9 cellular contexts compared by ENCODE assay signal in genomic region chr6:118665011-118665410, GRCh38. TPM values are rescaled to one million over a fixed set of nuclear protein-coding genes. Genes with fewer than 3 reads are reported as not detected.
DNase-seq lines count a peak whose midpoint lies in the region; ATAC-seq, FAIRE-seq and TF ChIP-seq lines count a peak whose summit lies in the region.
"Had no signal": no experiment of that assay in that cellular context is flagged by ENCODE, and none has a peak within 500 bp of the region (broad histone marks: within the 10 kb centered on the region; RNA-seq: fewer than 3 reads in every experiment).

No MANE protein-coding gene starts in this region.

- H3K27ac ChIP-seq in parathyroid adenoma, result peak overlapping the region; percentile 82

- H3K27me3 Mint-ChIP-seq in activated T-helper 1 cell treated with anti-CD3 and anti-CD28 coated beads, Interleukin-12 subunit alpha, Interleukin-12 subunit beta, Interleukin-2, Interleukin-4 antibody, amounts not matched to agents 30 ng/mL and 10 ng/mL and 1 ng/mL, durations not matched to agents 14 hours and 24 hours and 36 hours (ENCODE audit: insufficient read depth), result no peaks in the 10 kb centered on the region
- no peaks in the 10 kb centered on the region for H3K27me3 Mint-ChIP-seq in type B pancreatic cell

- DNase-seq in GM18507 (ENCODE audit: extremely low spot score, insufficient read length, low read depth), result no peak
- DNase-seq in activated T-helper 1 cell treated with anti-CD3 and anti-CD28 coated beads, Interleukin-12 subunit alpha, Interleukin-12 subunit beta, Interleukin-2, Interleukin-4 antibody, amounts not matched to agents 30 ng/mL and 10 ng/mL and 1 ng/mL, durations not matched to agents 14 hours and 24 hours and 36 hours (ENCODE audit: low spot score), result no peak
- DNase-seq in type B pancreatic cell (ENCODE audit: extremely low spot score, unreplicated experiment), result no peak
- DNase-seq in SW 1271 (lab: John Stamatoyannopoulos, UW), result no peak
- no peak for DNase-seq in G401 (ENCODE audit: low spot score)
- DNase-seq in NCI-H1092 treated with DMSO at 0.1 percent for 48 hours (lab: John Stamatoyannopoulos, UW), result no peak
- DNase-seq: SIG-M5 had no signal

- peaks cover 61% of the 10 kb centered on the region for H3K4me1 Mint-ChIP-seq in activated T-helper 1 cell treated with anti-CD3 and anti-CD28 coated beads, Interleukin-12 subunit alpha, Interleukin-12 subunit beta, Interleukin-2, Interleukin-4 antibody, amounts not matched to agents 30 ng/mL and 10 ng/mL and 1 ng/mL, durations not matched to agents 14 hours and 24 hours and 36 hours (ENCODE audit: low read depth)
- H3K4me1 Mint-ChIP-seq in type B pancreatic cell (ENCODE audit: unreplicated experiment), result peaks cover 27% of the 10 kb centered on the region

- peak overlapping the region; percentile 79 for H2AFZ ChIP-seq in parathyroid adenoma

- peak overlapping the region; percentile 50 for H3K4me2 ChIP-seq in parathyroid adenoma (ENCODE audit: low read length)

- FAIRE-seq in GM18507 (lab: Jason Lieb, UNC), result peak; percentile 48

- in situ Hi-C loops in G401 (cut with HindIII; ENCODE audit: low sequenced_read_pairs), result no loop called here

- H3K9me3 Mint-ChIP-seq in activated T-helper 1 cell treated with anti-CD3 and anti-CD28 coated beads, Interleukin-12 subunit alpha, Interleukin-12 subunit beta, Interleukin-2, Interleukin-4 antibody, amounts not matched to agents 30 ng/mL and 10 ng/mL and 1 ng/mL, durations not matched to agents 14 hours and 24 hours and 36 hours, result no peaks in the 10 kb centered on the region
- no peaks in the 10 kb centered on the region for H3K9me3 Mint-ChIP-seq in type B pancreatic cell

- peak overlapping the region; percentile 89 for H3K27ac Mint-ChIP-seq in activated T-helper 1 cell treated with anti-CD3 and anti-CD28 coated beads, Interleukin-12 subunit alpha, Interleukin-12 subunit beta, Interleukin-2, Interleukin-4 antibody, amounts not matched to agents 30 ng/mL and 10 ng/mL and 1 ng/mL, durations not matched to agents 14 hours and 24 hours and 36 hours
- H3K27ac Mint-ChIP-seq in type B pancreatic cell, result no peak overlapping the region

- H3K79me2 ChIP-seq in parathyroid adenoma, result no peaks in the 10 kb centered on the region

- no peak overlapping the region for H3K9ac ChIP-seq in parathyroid adenoma

- H3K4me3 ChIP-seq in parathyroid adenoma (ENCODE audit: low read depth, low read length), result peak overlapping the region; percentile 46

- H3K4me1 ChIP-seq in parathyroid adenoma, result peaks cover 39% of the 10 kb centered on the region

- no peaks in the 10 kb centered on the region for H3K27me3 ChIP-seq in parathyroid adenoma (ENCODE audit: control insufficient read depth, insufficient read depth, low read length)

- H3K9me3 ChIP-seq in parathyroid adenoma (ENCODE audit: control insufficient read depth, low read length), result no peaks in the 10 kb centered on the region

- intact Hi-C loops in activated T-helper 1 cell treated with anti-CD3 and anti-CD28 coated beads, Interleukin-12 subunit alpha, Interleukin-12 subunit beta, Interleukin-2, Interleukin-4 antibody, amounts not matched to agents 30 ng/mL and 10 ng/mL and 1 ng/mL, durations not matched to agents 14 hours and 24 hours and 36 hours (cut with micrococcal nuclease), result loop anchor here (1.0 kb wide), 1 partner anchor 8 kb away; no protein-coding TSS in a partner anchor

- ATAC-seq in HG02884 (IDR thresholded peaks at IDR 0.05; ENCODE audit: unreplicated experiment), result peak; percentile 41

- peak overlapping the region; percentile 86 for H3K4me3 Mint-ChIP-seq in activated T-helper 1 cell treated with anti-CD3 and anti-CD28 coated beads, Interleukin-12 subunit alpha, Interleukin-12 subunit beta, Interleukin-2, Interleukin-4 antibody, amounts not matched to agents 30 ng/mL and 10 ng/mL and 1 ng/mL, durations not matched to agents 14 hours and 24 hours and 36 hours
- no peak overlapping the region for H3K4me3 Mint-ChIP-seq in type B pancreatic cell

- H3K36me3 ChIP-seq in parathyroid adenoma (ENCODE audit: control insufficient read depth, insufficient read depth, low read length), result no peaks in the 10 kb centered on the region

- TF ChIP-seq CTCF in parathyroid adenoma (IDR thresholded peaks at IDR 0.05), result no peak
- no peak for TF ChIP-seq CTCF in type B pancreatic cell (conservative IDR thresholded peaks at IDR 0.05)

- peaks cover 27% of the 10 kb centered on the region for H3K36me3 Mint-ChIP-seq in activated T-helper 1 cell treated with anti-CD3 and anti-CD28 coated beads, Interleukin-12 subunit alpha, Interleukin-12 subunit beta, Interleukin-2, Interleukin-4 antibody, amounts not matched to agents 30 ng/mL and 10 ng/mL and 1 ng/mL, durations not matched to agents 14 hours and 24 hours and 36 hours (ENCODE audit: low read depth)
- H3K36me3 Mint-ChIP-seq in type B pancreatic cell, result no peaks in the 10 kb centered on the region

RNA-seq across cellular contexts. Expression of gene CEP85L, which starts 13.6 kb away (rescaled TPM):
- total RNA-seq in activated T-helper 1 cell treated with anti-CD3 and anti-CD28 coated beads, Interleukin-12 subunit alpha, Interleukin-12 subunit beta, Interleukin-2, Interleukin-4 antibody, amounts not matched to agents 30 ng/mL and 10 ng/mL and 1 ng/mL, durations not matched to agents 14 hours and 24 hours and 36 hours, result 50.9 and 51.4 TPM in 2 replicates
- 8.9 and 16.1 TPM in 2 replicates for total RNA-seq in type B pancreatic cell (ENCODE audit: low replicate concordance)
- 0.88 and 0.92 TPM in 2 replicates for total RNA-seq in G401 (2014; rRNA removed; shearing (Covaris generic))
